ENCODE assay signal across 31 cellular contexts in genomic region chr7:99270702-99271101, GRCh38. TPM values are rescaled to one million over a fixed set of nuclear protein-coding genes. Genes with fewer than 3 reads are reported as not detected.
DNase-seq lines count a peak whose midpoint lies in the region; ATAC-seq, FAIRE-seq and TF ChIP-seq lines count a peak whose summit lies in the region.
"Had no signal": no experiment of that assay in that cellular context is flagged by ENCODE, and none has a peak within 500 bp of the region (broad histone marks: within the 10 kb centered on the region; RNA-seq: fewer than 3 reads in every experiment).

No MANE protein-coding gene starts in this region.

- H3K4me1 Mint-ChIP-seq in activated CD8-positive, alpha-beta T cell treated with anti-CD3 and anti-CD28 coated beads, Interleukin-2, amount 10 ng/mL, durations not matched to agents 7 days and 5 days (ENCODE audit: low read depth) = peaks cover 23% of the 10 kb centered on the region

- H3K9me3 Mint-ChIP-seq in activated CD8-positive, alpha-beta T cell treated with anti-CD3 and anti-CD28 coated beads, Interleukin-2, amount 10 ng/mL, durations not matched to agents 7 days and 5 days (ENCODE audit: insufficient read depth) = no peaks in the 10 kb centered on the region
- H3K9me3 Mint-ChIP-seq: activated naive CD4-positive, alpha-beta T cell treated with anti-CD3 and anti-CD28 coated beads, Interleukin-2, amount 50 U/mL, for 24 hours; effector memory CD8-positive, alpha-beta T cell had no signal

- H3K27me3 Mint-ChIP-seq in activated CD8-positive, alpha-beta T cell treated with anti-CD3 and anti-CD28 coated beads, Interleukin-2, amount 10 ng/mL, durations not matched to agents 7 days and 5 days (ENCODE audit: low read depth) = peaks cover 4% of the 10 kb centered on the region
- H3K27me3 Mint-ChIP-seq: activated CD4-positive, alpha-beta T cell treated with anti-CD3 and anti-CD28 coated beads for 36 hours; activated naive CD4-positive, alpha-beta T cell treated with anti-CD3 and anti-CD28 coated beads, Interleukin-2, amount 50 U/mL, for 24 hours had no signal

- intact Hi-C loops in upper lobe of right lung (cut with DNase I) (no loop called here), breast epithelium (cut with DNase I; ENCODE audit: low total_unique reads) (no loop called here), testis (cut with DNase I; ENCODE audit: low total_unique reads) (no loop called here)

- H3K27ac ChIP-seq in upper lobe of right lung (no peak overlapping the region), breast epithelium (no peak overlapping the region), testis (no peak overlapping the region)
- H3K27ac ChIP-seq: ascending aorta, esophagus squamous epithelium, right atrium auricular region, transverse colon had no signal

- H3K27ac Mint-ChIP-seq in activated CD8-positive, alpha-beta T cell treated with anti-CD3 and anti-CD28 coated beads, Interleukin-2, amount 10 ng/mL, durations not matched to agents 7 days and 5 days = no peak overlapping the region
- H3K27ac Mint-ChIP-seq: activated CD4-positive, alpha-beta T cell treated with anti-CD3 and anti-CD28 coated beads for 36 hours; activated naive CD4-positive, alpha-beta T cell treated with anti-CD3 and anti-CD28 coated beads, Interleukin-2, amount 50 U/mL, for 24 hours; effector memory CD8-positive, alpha-beta T cell; naive B cell; stimulated activated naive CD8-positive, alpha-beta T cell treated with anti-CD3 and anti-CD28 coated beads, Interleukin-15, amount 100 ng/mL, for 72 hours had no signal

- H3K4me3 Mint-ChIP-seq in activated CD8-positive, alpha-beta T cell treated with anti-CD3 and anti-CD28 coated beads, Interleukin-2, amount 10 ng/mL, durations not matched to agents 7 days and 5 days = no peak overlapping the region
- H3K4me3 Mint-ChIP-seq: activated CD4-positive, alpha-beta T cell treated with anti-CD3 and anti-CD28 coated beads for 36 hours; activated naive CD4-positive, alpha-beta T cell treated with anti-CD3 and anti-CD28 coated beads, Interleukin-2, amount 50 U/mL, for 24 hours; effector memory CD8-positive, alpha-beta T cell; stimulated activated naive CD8-positive, alpha-beta T cell treated with anti-CD3 and anti-CD28 coated beads, Interleukin-15, amount 100 ng/mL, for 72 hours had no signal

- no peak for FAIRE-seq in bronchial epithelial cell (lab: Jason Lieb, UNC)
- FAIRE-seq: RCC 7860 had no signal

- H3K4me3 ChIP-seq in bronchial epithelial cell (ENCODE audit: low read depth, low read length) (no peak overlapping the region), upper lobe of right lung (no peak overlapping the region), breast epithelium (no peak overlapping the region), testis (no peak overlapping the region)
- H3K4me3 ChIP-seq: ascending aorta, esophagus squamous epithelium, right atrium auricular region, transverse colon had no signal

- POLR2A ChIA-PET in activated CD8-positive, alpha-beta T cell treated with anti-CD3 and anti-CD28 coated beads, Interleukin-2, amount 10 ng/mL, durations not matched to agents 7 days and 5 days (lab: Charles Lee) = no interaction called here

- CTCF ChIA-PET in activated CD8-positive, alpha-beta T cell treated with anti-CD3 and anti-CD28 coated beads, Interleukin-2, amount 10 ng/mL, durations not matched to agents 7 days and 5 days (lab: Charles Lee) = no interaction called here

- H3K4me1 ChIP-seq in upper lobe of right lung (no peaks in the 10 kb centered on the region), breast epithelium (no peaks in the 10 kb centered on the region), testis (peaks cover 12% of the 10 kb centered on the region)
- H3K4me1 ChIP-seq: right atrium auricular region had no signal

- WGBS in testis, 2 donors = 56 to 84% methylated on average over 16 of the region's 16 CpGs

- TF ChIP-seq CTCF in bronchial epithelial cell (IDR thresholded peaks at IDR 0.05; ENCODE audit: insufficient read depth, low read length, severe bottlenecking) = peak; percentile 20
- TF ChIP-seq CTCF in upper lobe of right lung (IDR thresholded peaks at IDR 0.05) = peak; percentile 16
- no peak for TF ChIP-seq CTCF in breast epithelium (IDR thresholded peaks at IDR 0.05)
- no peak for TF ChIP-seq CTCF in testis (IDR thresholded peaks at IDR 0.05)

- H3K9me3 ChIP-seq in upper lobe of right lung = no peaks in the 10 kb centered on the region
- no peaks in the 10 kb centered on the region for H3K9me3 ChIP-seq in breast epithelium
- H3K9me3 ChIP-seq in testis = no peaks in the 10 kb centered on the region
- H3K9me3 ChIP-seq: ascending aorta, esophagus squamous epithelium, right atrium auricular region, transverse colon had no signal

- TF ChIP-seq POLR2A in breast epithelium (IDR thresholded peaks at IDR 0.05) (no peak), testis (IDR thresholded peaks at IDR 0.05) (no peak)

- no peaks in the 10 kb centered on the region for H3K27me3 ChIP-seq in bronchial epithelial cell (ENCODE audit: control insufficient read depth, insufficient read depth, low read length)
- no peaks in the 10 kb centered on the region for H3K27me3 ChIP-seq in upper lobe of right lung
- no peaks in the 10 kb centered on the region for H3K27me3 ChIP-seq in breast epithelium
- H3K27me3 ChIP-seq in testis = no peaks in the 10 kb centered on the region
- H3K27me3 ChIP-seq: ascending aorta, esophagus squamous epithelium, right atrium auricular region, transverse colon had no signal

- peak; percentile 22 for ATAC-seq in upper lobe of right lung
- no peak for ATAC-seq in activated CD8-positive, alpha-beta T cell treated with anti-CD3 and anti-CD28 coated beads, Interleukin-2, amount 10 ng/mL, durations not matched to agents 7 days and 5 days
- ATAC-seq: activated CD4-positive, alpha-beta T cell treated with anti-CD3 and anti-CD28 coated beads for 36 hours; effector memory CD8-positive, alpha-beta T cell; stimulated activated naive CD8-positive, alpha-beta T cell treated with anti-CD3 and anti-CD28 coated beads, Interleukin-15, amount 100 ng/mL, for 72 hours had no signal

- no peaks in the 10 kb centered on the region for H3K36me3 Mint-ChIP-seq in activated CD8-positive, alpha-beta T cell treated with anti-CD3 and anti-CD28 coated beads, Interleukin-2, amount 10 ng/mL, durations not matched to agents 7 days and 5 days (ENCODE audit: low read depth)
- H3K36me3 Mint-ChIP-seq: activated naive CD4-positive, alpha-beta T cell treated with anti-CD3 and anti-CD28 coated beads, Interleukin-2, amount 50 U/mL, for 24 hours had no signal

- H3K36me3 ChIP-seq in bronchial epithelial cell (ENCODE audit: control insufficient read depth, insufficient read depth, low read length) (no peaks in the 10 kb centered on the region), upper lobe of right lung (no peaks in the 10 kb centered on the region), breast epithelium (no peaks in the 10 kb centered on the region), testis (ENCODE audit: low read depth, missing control alignments) (no peaks in the 10 kb centered on the region)
- H3K36me3 ChIP-seq: ascending aorta, esophagus squamous epithelium, right atrium auricular region, transverse colon had no signal

- peak; percentile 19 for DNase-seq in NCI-H82 (lab: John Stamatoyannopoulos, UW)
- no peak for DNase-seq in NCI-H82 treated with DMSO at 0.1 percent for 48 hours (lab: John Stamatoyannopoulos, UW; ENCODE audit: unreplicated experiment)
- DNase-seq in bronchial epithelial cell (ENCODE audit: low read depth) = peak; percentile 20
- DNase-seq in kidney tubule cell (ENCODE audit: low spot score) = peak; percentile 13
- DNase-seq in upper lobe of right lung = no peak
- no peak for DNase-seq in breast epithelium (ENCODE audit: low spot score in 2 of 2)
- no peak for DNase-seq in activated CD8-positive, alpha-beta T cell treated with anti-CD3 and anti-CD28 coated beads, Interleukin-2, amount 10 ng/mL, durations not matched to agents 7 days and 5 days
- no peak for DNase-seq in testis
- DNase-seq: 8988T; activated CD4-positive, alpha-beta T cell treated with anti-CD3 and anti-CD28 coated beads for 36 hours; cerebellar nuclear complex; effector memory CD8-positive, alpha-beta T cell; EL; esophagus squamous epithelium; kidney glomerular epithelial cell; mesenchymal stem cell; naive B cell; NCI-H1048; NCI-H2081; NCI-H446 treated with DMSO at 0.1 percent for 48 hours; stimulated activated CD4-positive, alpha-beta T cell treated with anti-CD3 and anti-CD28 coated beads, Interleukin-12 subunit alpha, Interleukin-12 subunit beta, amount 100 ng/mL, for 4 hours; stimulated activated naive CD8-positive, alpha-beta T cell treated with anti-CD3 and anti-CD28 coated beads, Interleukin-15, amount 100 ng/mL, for 72 hours; transverse colon had no signal

RNA-seq across cellular contexts. Expression of gene MYH16, which starts 1.9 kb away (rescaled TPM):
- total RNA-seq in bronchial epithelial cell (0.26 and 0.53 TPM in 2 replicates), upper lobe of right lung (not detected), breast epithelium (not detected), testis (1 to 10 TPM; 1.5 to 2.0 TPM)
- total RNA-seq in activated CD8-positive, alpha-beta T cell treated with anti-CD3 and anti-CD28 coated beads, Interleukin-2, amount 10 ng/mL, durations not matched to agents 7 days and 5 days = not detected
- polyA plus RNA-seq in testis (ENCODE audit: insufficient read depth, low read depth, low replicate concordance) = 2.1 TPM
- total RNA-seq: activated CD4-positive, alpha-beta T cell treated with anti-CD3 and anti-CD28 coated beads for 36 hours; activated CD8-positive, alpha-beta memory T cell treated with anti-CD3 and anti-CD28 coated beads for 36 hours; ascending aorta; omental fat pad; right atrium auricular region; SK-MEL-5; T-helper 1 cell treated with Interleukin-12 subunit alpha and Interleukin-12 subunit beta and Interleukin-4 antibody, amounts not matched to agents 30 ng/mL and 1 ng/mL, for 36 hours; transverse colon had no signal

RNA-seq across cellular contexts. Expression of gene ARPC1A, which starts 55.0 kb away (rescaled TPM):
- 234 and 269 TPM in 2 replicates for total RNA-seq in bronchial epithelial cell
- 137 TPM for total RNA-seq in upper lobe of right lung
- total RNA-seq in breast epithelium = 100 to 1,000 TPM; 113 to 122 (median 117) TPM
- 10 to 100 TPM; 51.4 to 56.1 TPM for total RNA-seq in activated CD8-positive, alpha-beta T cell treated with anti-CD3 and anti-CD28 coated beads, Interleukin-2, amount 10 ng/mL, durations not matched to agents 7 days and 5 days
- total RNA-seq in testis = 100 to 1,000 TPM in 1 of 2 donors, 10 to 100 TPM in 1; 91.8 to 120 TPM
- 117 TPM for polyA plus RNA-seq in testis (ENCODE audit: insufficient read depth, low read depth, low replicate concordance)

Comparison
In these comparisons a context has a peak if more than half of its experiments do, and no peak if none do; other contexts are left out.
1. DNase-seq: peak in NCI-H82 (single experiment), bronchial epithelial cell (single experiment) and kidney tubule cell (single experiment); none in NCI-H82 treated with DMSO at 0.1 percent for 48 hours (single experiment), upper lobe of right lung (single experiment), breast epithelium (0 of 2), activated CD8-positive, alpha-beta T cell treated with anti-CD3 and anti-CD28 coated beads, Interleukin-2, amount 10 ng/mL, durations not matched to agents 7 days and 5 days (single experiment) and testis (single experiment).
2. CTCF ChIP-seq: peak in bronchial epithelial cell (single experiment) and upper lobe of right lung (single experiment); none in breast epithelium (0 of 3) and testis (0 of 3).